ENCODE assay signal across 2 cellular contexts in genomic region chr17:19409509-19409908, GRCh38.
TF ChIP-seq lines count a peak whose summit lies in the region.

No MANE protein-coding gene starts in this region.

TF ChIP-seq in IMR-90, 13 proteins besides CTCF, POLR2A, EP300 and RAD21 (continued from another document):
- TF ChIP-seq CHD1 (IDR thresholded peaks at IDR 0.05; ENCODE audit: low read depth, low read length) (no peak), CEBPB (IDR thresholded peaks at IDR 0.05; ENCODE audit: low read depth, low read length) (peak; percentile 28; the same call in 1 of the 2 replicates), FOS (IDR thresholded peaks at IDR 0.05; ENCODE audit: low read depth, low read length) (peak; percentile 60; the same call in 1 of the 2 replicates), RCOR1 (IDR thresholded peaks at IDR 0.05; ENCODE audit: insufficient replicate concordance, low read length) (peak; percentile 41)

TF ChIP-seq in WTC11, 78 proteins besides CTCF, POLR2A, EP300 and RAD21 (continued from another document):
- TF ChIP-seq USF2 (CRISPR knock-in tag; IDR thresholded peaks at IDR 0.05) = no peak
- no peak for TF ChIP-seq SMAD3 (CRISPR knock-in tag; IDR thresholded peaks at IDR 0.05; ENCODE audit: borderline replicate concordance)
- no peak for TF ChIP-seq MXD4 (CRISPR knock-in tag; IDR thresholded peaks at IDR 0.05; ENCODE audit: borderline replicate concordance)
- TF ChIP-seq ARID4B (CRISPR knock-in tag; IDR thresholded peaks at IDR 0.05; ENCODE audit: borderline replicate concordance) = no peak
- TF ChIP-seq SP1 (CRISPR knock-in tag; conservative IDR thresholded peaks at IDR 0.05) = no peak
- TF ChIP-seq NFATC4 (CRISPR knock-in tag; IDR thresholded peaks at IDR 0.05) = no peak
- TF ChIP-seq JUN (CRISPR knock-in tag; IDR thresholded peaks at IDR 0.05) = no peak
- TF ChIP-seq FOXK1 (CRISPR knock-in tag; IDR thresholded peaks at IDR 0.05) = no peak
- no peak for TF ChIP-seq ZNF532 (CRISPR knock-in tag; IDR thresholded peaks at IDR 0.05; ENCODE audit: borderline replicate concordance)
- no peak for TF ChIP-seq TEAD4 (CRISPR knock-in tag; IDR thresholded peaks at IDR 0.05)
- no peak for TF ChIP-seq NFYB (CRISPR knock-in tag; conservative IDR thresholded peaks at IDR 0.05; ENCODE audit: low read depth)
- no peak for TF ChIP-seq ZNF512 (CRISPR knock-in tag; IDR thresholded peaks at IDR 0.05; ENCODE audit: borderline replicate concordance)
- TF ChIP-seq IRF2 (CRISPR knock-in tag; IDR thresholded peaks at IDR 0.05; ENCODE audit: borderline replicate concordance, low read depth) = no peak
- no peak for TF ChIP-seq MLX (CRISPR knock-in tag; IDR thresholded peaks at IDR 0.05)
- TF ChIP-seq ZNF281 (CRISPR knock-in tag; IDR thresholded peaks at IDR 0.05) = no peak
- TF ChIP-seq ZNF671 (CRISPR knock-in tag; IDR thresholded peaks at IDR 0.05) = no peak
- TF ChIP-seq ATF6 (CRISPR knock-in tag; IDR thresholded peaks at IDR 0.05) = no peak
- TF ChIP-seq ZBTB43 (CRISPR knock-in tag; IDR thresholded peaks at IDR 0.05) = no peak
